In genomic region chr6:18211338-18211737, GRCh38 we compare ENCODE assay signal across 8 cellular contexts. TPM values are rescaled to one million over a fixed set of nuclear protein-coding genes. Genes with fewer than 3 reads are reported as not detected.
DNase-seq lines count a peak whose midpoint lies in the region; ATAC-seq and TF ChIP-seq lines count a peak whose summit lies in the region.

No MANE protein-coding gene starts in this region.

- H3K27me3 ChIP-seq in GM06990 (replicated peaks; ENCODE audit: control insufficient read depth, insufficient read depth, low read length) = no peaks in the 10 kb centered on the region
- H3K27me3 ChIP-seq in mammary epithelial cell (ENCODE audit: insufficient read depth, low read length) = no peaks in the 10 kb centered on the region
- no peaks in the 10 kb centered on the region for H3K27me3 ChIP-seq in WERI-Rb-1 (ENCODE audit: insufficient read depth, low read depth, severe bottlenecking)

- CTCF ChIA-PET in mammary epithelial cell (lab: Charles Lee; ENCODE audit: low non-redundant PET) = no interaction called here

- no peak overlapping the region for H3K4me3 ChIP-seq in GM06990 (replicated peaks; ENCODE audit: low read depth, low read length)
- no peak overlapping the region for H3K4me3 ChIP-seq in mammary epithelial cell (replicated peaks in 1 of 3; ENCODE audit: insufficient read depth in 1 of 3, low read depth in 2 of 3, low read length in 3 of 3)
- H3K4me3 ChIP-seq in WERI-Rb-1 (ENCODE audit: low read depth, low read length) = no peak overlapping the region

- ATAC-seq in GM19035 (IDR thresholded peaks at IDR 0.05; ENCODE audit: unreplicated experiment) = peak; percentile 97
- ATAC-seq in HG02884 (IDR thresholded peaks at IDR 0.05; ENCODE audit: unreplicated experiment) = peak; percentile 96

- H3K36me3 ChIP-seq in GM06990 (ENCODE audit: control insufficient read depth, insufficient read depth, low read length) = no peaks in the 10 kb centered on the region; the same call in 1 of the 2 replicates
- peaks cover 7% of the 10 kb centered on the region for H3K36me3 ChIP-seq in mammary epithelial cell (ENCODE audit: insufficient read depth, low read length)
- no peaks in the 10 kb centered on the region; the same call in 1 of the 2 replicates for H3K36me3 ChIP-seq in WERI-Rb-1

- H3K27ac ChIP-seq in mammary epithelial cell (ENCODE audit: insufficient read depth, low read depth, low read length) (no peak overlapping the region), WERI-Rb-1 (no peak overlapping the region)

- BruUV-seq in mammary epithelial cell (replicated peaks; lab: Mats Ljungman, UMichigan) = no TSS peak

- no peaks in the 10 kb centered on the region for H3K4me1 ChIP-seq in mammary epithelial cell (ENCODE audit: insufficient read depth, low read length)

- H3K9me3 ChIP-seq in mammary epithelial cell (replicated peaks; ENCODE audit: insufficient read depth, low read length) (no peaks in the 10 kb centered on the region), WERI-Rb-1 (ENCODE audit: severe bottlenecking) (no peaks in the 10 kb centered on the region)

- no peaks in the 10 kb centered on the region for H3K79me2 ChIP-seq in mammary epithelial cell (ENCODE audit: insufficient read depth, low read length)

- TF ChIP-seq CTCF in GM06990 (IDR thresholded peaks at IDR 0.05; ENCODE audit: insufficient read depth, low read length, poor library complexity, severe bottlenecking) = no peak
- TF ChIP-seq CTCF in mammary epithelial cell (conservative IDR thresholded peaks at IDR 0.05 in 1 of 2, IDR thresholded peaks at IDR 0.05 in 1 of 2; ENCODE audit: extremely low read depth in 1 of 2, insufficient read depth in 1 of 2, low read depth in 1 of 2, low read length in 2 of 2) = no peak
- TF ChIP-seq CTCF in WERI-Rb-1 (IDR thresholded peaks at IDR 0.05; ENCODE audit: low read depth, low read length) = no peak

- in situ Hi-C loops in mammary epithelial cell (cut with MboI; ENCODE audit: low sequenced_read_pairs in 2 of 2) = no loop called here

- H3K9ac ChIP-seq in mammary epithelial cell (ENCODE audit: insufficient read depth, low read length) = no peak overlapping the region

- 90% methylated on average over 6 of the region's 6 CpGs for WGBS in mammary epithelial cell (ENCODE audit: low coverage, missing lambda C conversion rate)

- H3K4me2 ChIP-seq in mammary epithelial cell (ENCODE audit: insufficient read depth, low read depth, low read length) = no peak overlapping the region

- no peaks in the 10 kb centered on the region for H4K20me1 ChIP-seq in mammary epithelial cell (ENCODE audit: insufficient read depth, low read length)

- peak; percentile 75 for DNase-seq in GM06990 (ENCODE audit: extremely low read depth, insufficient read length)
- DNase-seq in activated CD4-positive, alpha-beta T cell treated with anti-CD3 and anti-CD28 coated beads, Interleukin-2, amount 50 U/mL, for 48 hours = peak; percentile 28 to 49
- no peak for DNase-seq in NCI-H748 treated with DMSO at 0.1 percent for 48 hours (lab: John Stamatoyannopoulos, UW)
- no peak for DNase-seq in mammary epithelial cell
- no peak for DNase-seq in WERI-Rb-1
- no peak for DNase-seq in activated gamma-delta T cell (lab: John Stamatoyannopoulos, UW)

- intact Hi-C loops in mammary epithelial cell (cut with micrococcal nuclease) = no loop called here

- no peak overlapping the region for H2AFZ ChIP-seq in mammary epithelial cell (ENCODE audit: low read depth, low read length)

- dilution Hi-C loops in mammary epithelial cell (cut with HindIII; ENCODE audit: low sequenced_read_pairs) = no loop called here

RNA-seq across cellular contexts. Expression of gene DEK, which starts 53.0 kb away (rescaled TPM):
- 100 to 1,000 TPM in 1 of 2 donors, 10 to 100 TPM in 1; 34.5 to 103 TPM for total RNA-seq in mammary epithelial cell
- polyA plus RNA-seq in mammary epithelial cell = 48.1 TPM
- polyA minus RNA-seq in mammary epithelial cell = 11.0 TPM

RNA-seq across cellular contexts. Expression of gene KDM1B, which starts 56.1 kb away (rescaled TPM):
- 10 to 100 TPM; 19.5 to 25.1 TPM for total RNA-seq in mammary epithelial cell
- polyA plus RNA-seq in mammary epithelial cell = 14.3 TPM
- 22.9 TPM for polyA minus RNA-seq in mammary epithelial cell

RNA-seq across cellular contexts. Expression of gene TPMT, which starts 56.5 kb away (rescaled TPM):
- 10 to 100 TPM in 1 of 2 donors, 1 to 10 TPM in 1; 7.7 to 15.3 TPM for total RNA-seq in mammary epithelial cell
- polyA plus RNA-seq in mammary epithelial cell = 11.4 TPM
- polyA minus RNA-seq in mammary epithelial cell = 5.2 TPM

Comparison
In these comparisons a context has a peak if more than half of its experiments do, and no peak if none do; other contexts are left out.
1. DNase-seq: peak in GM06990 (single experiment) and activated CD4-positive, alpha-beta T cell treated with anti-CD3 and anti-CD28 coated beads, Interleukin-2, amount 50 U/mL, for 48 hours (2 of 2); none in NCI-H748 treated with DMSO at 0.1 percent for 48 hours (single experiment), mammary epithelial cell (single experiment), WERI-Rb-1 (single experiment) and activated gamma-delta T cell (single experiment).